3 cellular contexts compared by ENCODE assay signal in the genomic region with DNA sequence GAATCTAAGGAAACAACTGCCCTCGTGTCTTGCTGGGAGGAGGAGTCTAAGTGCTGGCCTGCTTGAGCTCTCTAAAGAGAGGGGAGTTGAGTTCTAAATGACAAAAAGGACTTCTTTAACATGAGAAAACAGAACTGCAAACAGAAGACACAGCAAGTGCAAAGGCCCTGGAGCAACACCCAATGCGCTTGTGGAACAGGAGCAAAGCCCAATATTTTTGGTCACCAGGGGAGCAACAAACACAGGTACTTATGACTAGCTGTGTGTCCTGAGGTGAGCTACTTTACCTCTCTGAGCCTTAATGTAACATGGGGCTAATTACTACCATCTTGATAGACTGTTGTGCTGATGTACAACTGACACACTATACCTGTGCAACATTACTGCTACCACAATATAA.
TF ChIP-seq lines count a peak whose summit lies in the region.

No MANE protein-coding gene starts in this region.

TF ChIP-seq in GM23338, 12 proteins besides CTCF, POLR2A, EP300 and RAD21:
- TF ChIP-seq NANOG (IDR thresholded peaks at IDR 0.05; ENCODE audit: borderline replicate concordance) (peak; percentile 39; the same call in 1 of the 2 replicates), STAT1 (IDR thresholded peaks at IDR 0.05; ENCODE audit: unreplicated experiment) (no peak)

TF ChIP-seq in HEK293, 187 proteins besides CTCF, POLR2A, EP300 and RAD21:
- TF ChIP-seq ZNF48 (tag by site-specific recombination; IDR thresholded peaks at IDR 0.05) (no peak), ZNF623 (tag by site-specific recombination; IDR thresholded peaks at IDR 0.05) (peak; percentile 39)

TF ChIP-seq in H1, 55 proteins besides CTCF, POLR2A, EP300 and RAD21 (continued from another document):
- TF ChIP-seq JUND (IDR thresholded peaks at IDR 0.05; ENCODE audit: low read length) (no peak), POU5F1 (IDR thresholded peaks at IDR 0.05; ENCODE audit: low read depth, low read length) (0 out of 2 replicates have a peak, but pooled peaks have one; percentile 43), KDM1A (IDR thresholded peaks at IDR 0.05; ENCODE audit: borderline replicate concordance, low read length) (peak; percentile 97), KDM4A (IDR thresholded peaks at IDR 0.05; ENCODE audit: low read depth, low read length, severe bottlenecking) (no peak), HDAC2 (IDR thresholded peaks at IDR 0.05; ENCODE audit: borderline replicate concordance in 1 of 2, low read depth in 2 of 2, low read length in 2 of 2) (peak in 1 of 2 experiments; percentile 94; a peak in 1 of 4 replicates)
- TF ChIP-seq, protein P1, sequence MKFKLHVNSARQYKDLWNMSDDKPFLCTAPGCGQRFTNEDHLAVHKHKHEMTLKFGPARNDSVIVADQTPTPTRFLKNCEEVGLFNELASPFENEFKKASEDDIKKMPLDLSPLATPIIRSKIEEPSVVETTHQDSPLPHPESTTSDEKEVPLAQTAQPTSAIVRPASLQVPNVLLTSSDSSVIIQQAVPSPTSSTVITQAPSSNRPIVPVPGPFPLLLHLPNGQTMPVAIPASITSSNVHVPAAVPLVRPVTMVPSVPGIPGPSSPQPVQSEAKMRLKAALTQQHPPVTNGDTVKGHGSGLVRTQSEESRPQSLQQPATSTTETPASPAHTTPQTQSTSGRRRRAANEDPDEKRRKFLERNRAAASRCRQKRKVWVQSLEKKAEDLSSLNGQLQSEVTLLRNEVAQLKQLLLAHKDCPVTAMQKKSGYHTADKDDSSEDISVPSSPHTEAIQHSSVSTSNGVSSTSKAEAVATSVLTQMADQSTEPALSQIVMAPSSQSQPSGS (IDR thresholded peaks at IDR 0.05; ENCODE audit: low read length): no peak
